14 cellular contexts compared by ENCODE assay signal in genomic region chr2:236882074-236882473, GRCh38.
DNase-seq lines count a peak whose midpoint lies in the region; TF ChIP-seq lines count a peak whose summit lies in the region.
"Had no signal": no experiment of that assay in that cellular context is flagged by ENCODE, and none has a peak within 500 bp of the region (broad histone marks: within the 10 kb centered on the region; RNA-seq: fewer than 3 reads in every experiment).

No MANE protein-coding gene starts in this region.

- POLR2A ChIA-PET in HEK293 (lab: Yijun Ruan, JAX) = no interaction called here

- no peaks in the 10 kb centered on the region for H3K9me2 ChIP-seq in GM23248 (ENCODE audit: insufficient read depth)

- no peak overlapping the region for H3K4me3 Mint-ChIP-seq in activated T-cell treated with anti-CD3 and anti-CD28 coated beads, Interleukin-2, amount 50 U/mL, for 24 hours
- H3K4me3 Mint-ChIP-seq: CD4-positive, CD25-positive, alpha-beta regulatory T cell; CD8-positive, alpha-beta T cell had no signal

- no peak overlapping the region for H2AFZ ChIP-seq in GM23248

- H3K36me3 ChIP-seq in GM23248 (ENCODE audit: low read depth) = no peaks in the 10 kb centered on the region
- no peaks in the 10 kb centered on the region for H3K36me3 ChIP-seq in HEK293 (ENCODE audit: control insufficient read depth in 2 of 2, insufficient read depth in 1 of 2, low read length in 2 of 2)

- no peaks in the 10 kb centered on the region for H3K4me1 Mint-ChIP-seq in activated T-cell treated with anti-CD3 and anti-CD28 coated beads, Interleukin-2, amount 50 U/mL, for 24 hours (ENCODE audit: low read depth)
- H3K4me1 Mint-ChIP-seq: CD4-positive, CD25-positive, alpha-beta regulatory T cell had no signal

- no peak overlapping the region for H3K4me2 ChIP-seq in GM23248 (ENCODE audit: unreplicated experiment)

- H3K27me3 Mint-ChIP-seq in activated T-cell treated with anti-CD3 and anti-CD28 coated beads, Interleukin-2, amount 50 U/mL, for 24 hours = peaks cover 3% of the 10 kb centered on the region

- no peaks in the 10 kb centered on the region for H3K27me3 ChIP-seq in GM23248 (replicated peaks; ENCODE audit: insufficient read depth)

- H3K79me2 ChIP-seq in GM23248 (ENCODE audit: insufficient read depth) = no peaks in the 10 kb centered on the region

- H3K9ac ChIP-seq in GM23248 = no peak overlapping the region

- H3K27ac Mint-ChIP-seq in activated T-cell treated with anti-CD3 and anti-CD28 coated beads, Interleukin-2, amount 50 U/mL, for 24 hours = no peak overlapping the region
- H3K27ac Mint-ChIP-seq: CD4-positive, CD25-positive, alpha-beta regulatory T cell; CD8-positive, alpha-beta T cell had no signal

- H3K9me3 Mint-ChIP-seq in activated T-cell treated with anti-CD3 and anti-CD28 coated beads, Interleukin-2, amount 50 U/mL, for 24 hours = no peaks in the 10 kb centered on the region
- H3K9me3 Mint-ChIP-seq: CD8-positive, alpha-beta T cell had no signal

- CTCF ChIA-PET in HEK293 (lab: Yijun Ruan, JAX) = interaction anchor here (0.7 kb wide), 1 partner anchor 539 kb away, joined by 3 read pairs; no protein-coding TSS in a partner anchor

- H3K9me3 ChIP-seq in GM23248 (ENCODE audit: low read depth) = no peaks in the 10 kb centered on the region
- no peaks in the 10 kb centered on the region; the same call in 1 of the 2 replicates for H3K9me3 ChIP-seq in HEK293 (ENCODE audit: control insufficient read depth, insufficient read depth, low read depth, low read length)
- H3K9me3 ChIP-seq: Caco-2 had no signal

- in situ Hi-C loops in GM23248 (cut with MboI) = no loop called here

- no peaks in the 10 kb centered on the region for H4K20me1 ChIP-seq in GM23248 (ENCODE audit: insufficient read depth)

- WGBS in GM23248 (ENCODE audit: low coverage in 1 of 2, low lambda C conversion rate in 2 of 2, missing lambda C conversion rate in 2 of 2), 2 experiments = 91 to 96% methylated on average over 2 of the region's 2 CpGs

- no peak for TF ChIP-seq CTCF in HEK293 (tag by site-specific recombination; IDR thresholded peaks at IDR 0.05)

- H3K4me1 ChIP-seq in GM23248 (ENCODE audit: insufficient read depth) = no peaks in the 10 kb centered on the region
- no peaks in the 10 kb centered on the region for H3K4me1 ChIP-seq in HEK293 (ENCODE audit: control insufficient read depth, insufficient read depth, low read length)
- H3K4me1 ChIP-seq: Caco-2 had no signal

- H3F3A ChIP-seq in GM23248 (ENCODE audit: insufficient read depth) = no peaks in the 10 kb centered on the region

- peak; percentile 6 for DNase-seq in GM23248
- peak; percentile 4 for DNase-seq in amniotic epithelial cell (ENCODE audit: low read depth)
- no peak for DNase-seq in NCI-H774 (lab: John Stamatoyannopoulos, UW)
- DNase-seq in DMS79 treated with DMSO at 0.1 percent for 48 hours (lab: John Stamatoyannopoulos, UW) = no peak
- DNase-seq in activated T-cell treated with anti-CD3 and anti-CD28 coated beads, Interleukin-2, amount 50 U/mL, for 24 hours = no peak
- DNase-seq: C1 segment of cervical spinal cord; Caco-2; CD4-positive, CD25-positive, alpha-beta regulatory T cell; CD8-positive, alpha-beta T cell; DMS153; DND-41; H7; HCEC 1CT had no signal

- no peaks in the 10 kb centered on the region for H3K36me3 Mint-ChIP-seq in activated T-cell treated with anti-CD3 and anti-CD28 coated beads, Interleukin-2, amount 50 U/mL, for 24 hours (ENCODE audit: low read depth)
- H3K36me3 Mint-ChIP-seq: CD4-positive, CD25-positive, alpha-beta regulatory T cell; CD8-positive, alpha-beta T cell had no signal

- H3K4me3 ChIP-seq in GM23248 (no peak overlapping the region), HEK293 (ENCODE audit: low read depth, low read length) (no peak overlapping the region)

- H3K27ac ChIP-seq in GM23248 = no peak overlapping the region
- no peak overlapping the region for H3K27ac ChIP-seq in HEK293 (ENCODE audit: extremely low read depth, low read depth, low read length)

TF ChIP-seq in HEK293, 187 proteins besides CTCF, POLR2A, EP300 and RAD21:
- TF ChIP-seq KLF9 (tag by site-specific recombination; IDR thresholded peaks at IDR 0.05; ENCODE audit: low read depth) (no peak), TRIM28 (IDR thresholded peaks at IDR 0.05; ENCODE audit: borderline replicate concordance, low read length) (peak; percentile 85; the same call in 1 of the 2 replicates), ZNF341 (tag by site-specific recombination; IDR thresholded peaks at IDR 0.05; ENCODE audit: low read depth) (no peak), SETDB1 (IDR thresholded peaks at IDR 0.05; ENCODE audit: insufficient read length, low read length) (peak; percentile 80)

Comparison
In these comparisons a context has a peak if more than half of its experiments do, and no peak if none do; other contexts are left out.
1. DNase-seq: peak in GM23248 (single experiment) and amniotic epithelial cell (single experiment); none in NCI-H774 (single experiment), DMS79 treated with DMSO at 0.1 percent for 48 hours (single experiment) and activated T-cell treated with anti-CD3 and anti-CD28 coated beads, Interleukin-2, amount 50 U/mL, for 24 hours (single experiment).